ENCODE assay signal across 21 cellular contexts in the genomic region with DNA sequence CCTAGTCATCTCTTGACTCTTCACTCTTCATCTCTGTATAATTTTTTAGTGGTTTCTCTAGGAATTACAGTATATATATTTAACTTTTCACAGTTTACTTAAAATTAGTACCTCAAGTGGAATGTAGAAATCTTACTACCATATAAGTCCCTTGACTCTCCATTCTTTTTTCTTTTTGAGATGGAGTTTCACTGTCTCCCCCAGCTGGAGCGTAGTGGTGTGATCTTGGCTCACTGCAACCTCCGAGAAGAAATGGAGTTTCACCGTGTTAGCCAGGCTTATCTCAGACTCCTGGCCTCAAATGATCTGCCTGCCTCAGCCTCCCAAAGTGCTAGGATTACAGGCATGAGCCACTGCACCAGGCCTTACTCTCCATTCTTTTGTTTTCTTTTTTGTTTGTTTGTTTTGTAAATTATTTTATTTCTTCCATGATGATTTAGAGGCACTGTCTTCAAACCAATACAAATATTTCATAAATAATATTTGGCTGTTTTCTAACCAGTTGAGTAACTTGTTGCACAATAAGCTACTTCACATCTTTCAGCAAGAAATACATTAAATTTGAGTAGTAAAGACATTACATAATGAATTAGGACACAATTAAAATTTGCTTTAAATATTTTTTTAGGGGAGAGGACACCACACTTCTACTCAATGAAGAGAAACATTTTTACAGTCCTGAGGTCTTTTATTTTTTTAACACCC.
A peak's percentile ranks its signal among the peaks of the same experiment; 100 is the strongest.
DNase-seq lines count a peak whose midpoint lies in the region; ATAC-seq and TF ChIP-seq lines count a peak whose summit lies in the region.
"Had no signal": no experiment of that assay in that cellular context is flagged by ENCODE, and none has a peak within 500 bp of the region (broad histone marks: within the 10 kb centered on the region; RNA-seq: fewer than 3 reads in every experiment).

No MANE protein-coding gene starts in this region.

- H2AFZ ChIP-seq in OCI-LY7 (ENCODE audit: low read length) (no peak overlapping the region), osteoblast (ENCODE audit: low read length) (no peak overlapping the region)
- H2AFZ ChIP-seq: parathyroid adenoma had no signal

- peaks cover 30% of the 10 kb centered on the region for H3K36me3 Mint-ChIP-seq in activated T-cell treated with anti-CD3 and anti-CD28 coated beads, Interleukin-2, amount 50 U/mL, for 24 hours (ENCODE audit: low read depth)
- peaks cover 4% of the 10 kb centered on the region for H3K36me3 Mint-ChIP-seq in activated T-cell treated with anti-CD3 and anti-CD28 coated beads, Interleukin-2, amount 50 U/mL, for 4 hours (ENCODE audit: insufficient read depth)
- H3K36me3 Mint-ChIP-seq in effector memory CD8-positive, alpha-beta T cell (ENCODE audit: insufficient read depth), result peaks cover 9% of the 10 kb centered on the region
- peaks cover 28% of the 10 kb centered on the region for H3K36me3 Mint-ChIP-seq in Caco-2 (ENCODE audit: insufficient read depth, unreplicated experiment)

- H3K4me1 Mint-ChIP-seq in activated T-cell treated with anti-CD3 and anti-CD28 coated beads, Interleukin-2, amount 50 U/mL, for 24 hours (ENCODE audit: low read depth), result peaks cover 66% of the 10 kb centered on the region
- peaks cover 66% of the 10 kb centered on the region for H3K4me1 Mint-ChIP-seq in activated T-cell treated with anti-CD3 and anti-CD28 coated beads, Interleukin-2, amount 50 U/mL, for 4 hours (ENCODE audit: low read depth)
- peaks cover 41 to 53% of the 10 kb centered on the region in 2 donors for H3K4me1 Mint-ChIP-seq in effector memory CD8-positive, alpha-beta T cell (ENCODE audit: low read depth in 2 of 2)
- peaks cover 21% of the 10 kb centered on the region for H3K4me1 Mint-ChIP-seq in Caco-2 (ENCODE audit: low read depth, unreplicated experiment)

- no peaks in the 10 kb centered on the region for H3K9me2 ChIP-seq in OCI-LY7 (ENCODE audit: insufficient read depth, low read length)

- POLR2A ChIA-PET in OCI-LY7 (lab: Charles Lee) (interaction anchor here (0.9 kb wide), 1 partner anchor 11 kb away, joined by 3 read pairs; no protein-coding TSS in a partner anchor), Caco-2 (lab: Charles Lee) (no interaction called here)

- no peak for DNase-seq in activated T-cell treated with anti-CD3 and anti-CD28 coated beads, Interleukin-2, amount 50 U/mL, for 24 hours
- no peak for DNase-seq in activated T-cell treated with anti-CD3 and anti-CD28 coated beads, Interleukin-2, amount 50 U/mL, for 4 hours
- DNase-seq in OCI-LY7 (ENCODE audit: low spot score) (no peak), osteoblast (ENCODE audit: insufficient read length, low spot score, missing footprints) (no peak), NCI-H1436 (lab: John Stamatoyannopoulos, UW) (no peak), AG08395 (ENCODE audit: low spot score) (no peak), Caco-2 (no peak)
- no peak for DNase-seq in effector memory CD8-positive, alpha-beta T cell
- DNase-seq: activated CD4-positive, alpha-beta T cell treated with anti-CD3 and anti-CD28 coated beads for 1 hour; activated CD8-positive, alpha-beta memory T cell treated with anti-CD3 and anti-CD28 coated beads, Interleukin-2, amount 50 U/mL, for 4 hours; amniotic stem cell; GOT3; heart left ventricle; kidney glomerular epithelial cell; NCI-H1092; NCI-H2171; stimulated activated naive CD4-positive, alpha-beta T cell treated with Interleukin-2 at 50 U/mL for 16 hours; T-helper 1 cell had no signal

- no peaks in the 10 kb centered on the region for H3K27me3 Mint-ChIP-seq in activated T-cell treated with anti-CD3 and anti-CD28 coated beads, Interleukin-2, amount 50 U/mL, for 24 hours
- no peaks in the 10 kb centered on the region for H3K27me3 Mint-ChIP-seq in activated T-cell treated with anti-CD3 and anti-CD28 coated beads, Interleukin-2, amount 50 U/mL, for 4 hours (ENCODE audit: low read depth)
- no peaks in the 10 kb centered on the region for H3K27me3 Mint-ChIP-seq in effector memory CD8-positive, alpha-beta T cell
- no peaks in the 10 kb centered on the region for H3K27me3 Mint-ChIP-seq in Caco-2 (ENCODE audit: insufficient read depth, unreplicated experiment)

- TF ChIP-seq CTCF in OCI-LY7 (conservative IDR thresholded peaks at IDR 0.05; ENCODE audit: low read length) (no peak), osteoblast (IDR thresholded peaks at IDR 0.05; ENCODE audit: extremely low read depth, low read depth, low read length) (no peak), Caco-2 (IDR thresholded peaks at IDR 0.05; ENCODE audit: insufficient read depth in 1 of 2, low read depth in 1 of 2, low read length in 1 of 2, severe bottlenecking in 1 of 2, unreplicated experiment in 1 of 2) (no peak)

- intact Hi-C loops in OCI-LY7 (cut with micrococcal nuclease; ENCODE audit: unreplicated experiment) (no loop called here), Caco-2 (cut with micrococcal nuclease; ENCODE audit: unreplicated experiment) (no loop called here)

- H3K9me3 Mint-ChIP-seq in activated T-cell treated with anti-CD3 and anti-CD28 coated beads, Interleukin-2, amount 50 U/mL, for 24 hours, result no peaks in the 10 kb centered on the region
- H3K9me3 Mint-ChIP-seq in activated T-cell treated with anti-CD3 and anti-CD28 coated beads, Interleukin-2, amount 50 U/mL, for 4 hours, result no peaks in the 10 kb centered on the region
- H3K9me3 Mint-ChIP-seq in effector memory CD8-positive, alpha-beta T cell, result no peaks in the 10 kb centered on the region
- no peaks in the 10 kb centered on the region for H3K9me3 Mint-ChIP-seq in Caco-2 (ENCODE audit: unreplicated experiment)

- no peaks in the 10 kb centered on the region for H3K9me3 ChIP-seq in OCI-LY7 (ENCODE audit: low read length)
- no peaks in the 10 kb centered on the region for H3K9me3 ChIP-seq in osteoblast (ENCODE audit: low read depth, low read length)
- no peaks in the 10 kb centered on the region for H3K9me3 ChIP-seq in Caco-2
- H3K9me3 ChIP-seq: A549, heart left ventricle had no signal

- no peak overlapping the region for H3K27ac ChIP-seq in OCI-LY7 (ENCODE audit: low read depth, low read length, poor library complexity, severe bottlenecking)
- H3K27ac ChIP-seq in osteoblast (ENCODE audit: low read depth, low read length), result peak overlapping the region; percentile 5
- H3K27ac ChIP-seq: A549, coronary artery, parathyroid adenoma had no signal

- BruUV-seq in OCI-LY7 (replicated peaks; lab: Mats Ljungman, UMichigan) (TSS peak; percentile 14), Caco-2 (replicated peaks; lab: Mats Ljungman, UMichigan) (no TSS peak)

- peak overlapping the region; percentile 33 for H3K27ac Mint-ChIP-seq in activated T-cell treated with anti-CD3 and anti-CD28 coated beads, Interleukin-2, amount 50 U/mL, for 24 hours
- peak overlapping the region; percentile 67 to 75 for H3K27ac Mint-ChIP-seq in effector memory CD8-positive, alpha-beta T cell
- H3K27ac Mint-ChIP-seq in Caco-2 (ENCODE audit: unreplicated experiment), result no peak overlapping the region

- H3K4me3 Mint-ChIP-seq in activated T-cell treated with anti-CD3 and anti-CD28 coated beads, Interleukin-2, amount 50 U/mL, for 24 hours, result no peak overlapping the region
- no peak overlapping the region for H3K4me3 Mint-ChIP-seq in activated T-cell treated with anti-CD3 and anti-CD28 coated beads, Interleukin-2, amount 50 U/mL, for 4 hours
- no peak overlapping the region for H3K4me3 Mint-ChIP-seq in effector memory CD8-positive, alpha-beta T cell
- H3K4me3 Mint-ChIP-seq in Caco-2 (ENCODE audit: unreplicated experiment), result no peak overlapping the region

- no peaks in the 10 kb centered on the region for H3K27me3 ChIP-seq in osteoblast (ENCODE audit: insufficient read depth, low read length)
- no peaks in the 10 kb centered on the region for H3K27me3 ChIP-seq in Caco-2 (replicated peaks; ENCODE audit: control insufficient read depth, insufficient read depth, low read length)
- H3K27me3 ChIP-seq: heart left ventricle had no signal

- H3K4me3 ChIP-seq in OCI-LY7 (ENCODE audit: low read depth, low read length, poor library complexity, severe bottlenecking), result no peak overlapping the region
- no peak overlapping the region for H3K4me3 ChIP-seq in osteoblast (ENCODE audit: insufficient read depth, low read length)
- H3K4me3 ChIP-seq in Caco-2 (ENCODE audit: low read depth, low read length), result no peak overlapping the region
- H3K4me3 ChIP-seq: A549, coronary artery, heart left ventricle had no signal

- H4K20me1 ChIP-seq in OCI-LY7 (ENCODE audit: insufficient read depth, low read length) (no peaks in the 10 kb centered on the region), osteoblast (ENCODE audit: insufficient read depth, low read length) (peaks cover 30% of the 10 kb centered on the region)

- CTCF ChIA-PET in OCI-LY7 (lab: Charles Lee; ENCODE audit: unreplicated experiment), result no interaction called here
- CTCF ChIA-PET in Caco-2 (lab: Charles Lee), result interaction anchor here (0.6 kb wide), 1 partner anchor 85 kb away, joined by 4 read pairs; no protein-coding TSS in a partner anchor

- H3K36me3 ChIP-seq in OCI-LY7 (ENCODE audit: insufficient read depth, low read length) (peaks cover 4% of the 10 kb centered on the region; the same call in 1 of the 2 replicates), osteoblast (ENCODE audit: insufficient read depth, low read length) (no peaks in the 10 kb centered on the region), Caco-2 (ENCODE audit: control insufficient read depth, insufficient read depth, low read length) (no peaks in the 10 kb centered on the region; the same call in 1 of the 2 replicates)

- no peaks in the 10 kb centered on the region for H3K79me2 ChIP-seq in OCI-LY7 (ENCODE audit: insufficient read depth, low read depth, low read length)
- peaks cover 44% of the 10 kb centered on the region for H3K79me2 ChIP-seq in osteoblast (ENCODE audit: insufficient read depth, low read length)

- no peak overlapping the region for H3K4me2 ChIP-seq in OCI-LY7 (ENCODE audit: low read length)
- no peak overlapping the region for H3K4me2 ChIP-seq in osteoblast (ENCODE audit: insufficient read depth, low read length)
- H3K4me2 ChIP-seq: A549 had no signal

- ATAC-seq in activated T-cell treated with anti-CD3 and anti-CD28 coated beads, Interleukin-2, amount 50 U/mL, for 4 hours, result no peak
- ATAC-seq in effector memory CD8-positive, alpha-beta T cell (replicated peaks), result no peak
- ATAC-seq: A549, heart left ventricle had no signal

- H3K4me1 ChIP-seq in OCI-LY7 (ENCODE audit: insufficient read depth, low read length, poor library complexity, severe bottlenecking), result peaks cover 14% of the 10 kb centered on the region
- peaks cover 16% of the 10 kb centered on the region for H3K4me1 ChIP-seq in osteoblast (ENCODE audit: insufficient read depth, low read length)
- peaks cover 20% of the 10 kb centered on the region for H3K4me1 ChIP-seq in Caco-2
